ENCODE assay signal across 8 cellular contexts in genomic region chr14:70886421-70887206, GRCh38. TPM values are rescaled to one million over a fixed set of nuclear protein-coding genes. Genes with fewer than 3 reads are reported as not detected.
A peak's percentile ranks its signal among the peaks of the same experiment; 100 is the strongest.
DNase-seq lines count a peak whose midpoint lies in the region; ATAC-seq, FAIRE-seq and TF ChIP-seq lines count a peak whose summit lies in the region.

No MANE protein-coding gene starts in this region.

- H3K27me3 Mint-ChIP-seq in activated CD4-positive, alpha-beta memory T cell treated with anti-CD3 and anti-CD28 coated beads for 36 hours = no peaks in the 10 kb centered on the region

- no peaks in the 10 kb centered on the region for H3K36me3 Mint-ChIP-seq in activated CD4-positive, alpha-beta memory T cell treated with anti-CD3 and anti-CD28 coated beads for 36 hours

- POLR2A ChIA-PET in activated CD4-positive, alpha-beta memory T cell treated with anti-CD3 and anti-CD28 coated beads for 36 hours (lab: Charles Lee) = interaction anchor here (0.8 to 5.1 kb wide), 10 partner anchors 13 to 96 kb away, joined by 3 to 35 read pairs (median 5); partner anchors contain the start of genes MAP3K9 and PCNX1

- H3K9me3 ChIP-seq in neutrophil = no peaks in the 10 kb centered on the region

- intact Hi-C loops in activated CD4-positive, alpha-beta memory T cell treated with anti-CD3 and anti-CD28 coated beads for 36 hours (cut with micrococcal nuclease) = loop anchor here (1.0 to 10.0 kb wide), 10 partner anchors 8 to 1272 kb away; partner anchors contain the start of genes SIPA1L1 and SUSD6

- H3K36me3 ChIP-seq in neutrophil = no peaks in the 10 kb centered on the region

- CTCF ChIA-PET in activated CD4-positive, alpha-beta memory T cell treated with anti-CD3 and anti-CD28 coated beads for 36 hours (lab: Charles Lee) = interaction anchor here (0.8 to 17.9 kb wide), 10 partner anchors 11 to 89 kb away, joined by 3 to 199 read pairs (median 4); partner anchors contain the start of gene PCNX1

- no peaks in the 10 kb centered on the region for H3K27me3 ChIP-seq in neutrophil

- DNase-seq in activated naive CD4-positive, alpha-beta T cell treated with Interleukin-2 at 50 U/mL for 16 hours = peak; percentile 45
- DNase-seq in activated naive CD4-positive, alpha-beta T cell (lab: John Stamatoyannopoulos, UW) = no peak
- DNase-seq in activated CD4-positive, alpha-beta memory T cell treated with anti-CD3 and anti-CD28 coated beads for 36 hours = peak; percentile 79
- no peak for DNase-seq in RCC 7860 (ENCODE audit: low spot score)
- DNase-seq in H4 (ENCODE audit: low spot score) = no peak
- no peak for DNase-seq in NCI-H1105 treated with DMSO at 0.1 percent for 48 hours (lab: John Stamatoyannopoulos, UW)

- FAIRE-seq in RCC 7860 (lab: Jason Lieb, UNC) = no peak

- H3K4me1 ChIP-seq in neutrophil (ENCODE audit: control insufficient read depth in 1 of 2, insufficient read depth in 1 of 2, low read depth in 1 of 2, low read length in 1 of 2) = peaks cover 81 to 87% of the 10 kb centered on the region in 2 experiments

- H3K4me1 Mint-ChIP-seq in activated CD4-positive, alpha-beta memory T cell treated with anti-CD3 and anti-CD28 coated beads for 36 hours (ENCODE audit: low read depth) = peaks cover 83% of the 10 kb centered on the region

- H3K4me3 ChIP-seq in neutrophil (ENCODE audit: low read depth in 1 of 2, low read length in 1 of 2) = no peak overlapping the region

- H3K27ac ChIP-seq in neutrophil = peak overlapping the region; percentile 99

- no peak for TF ChIP-seq CTCF in neutrophil (IDR thresholded peaks at IDR 0.05)

- no peaks in the 10 kb centered on the region for H3K9me3 Mint-ChIP-seq in activated CD4-positive, alpha-beta memory T cell treated with anti-CD3 and anti-CD28 coated beads for 36 hours

- peak; percentile 48 for ATAC-seq in HG03342 (IDR thresholded peaks at IDR 0.05; ENCODE audit: unreplicated experiment)

- peak overlapping the region; percentile 85 for H3K27ac Mint-ChIP-seq in activated CD4-positive, alpha-beta memory T cell treated with anti-CD3 and anti-CD28 coated beads for 36 hours

- H3K4me3 Mint-ChIP-seq in activated CD4-positive, alpha-beta memory T cell treated with anti-CD3 and anti-CD28 coated beads for 36 hours = peak overlapping the region; percentile 22

RNA-seq across cellular contexts. Expression of gene PCNX1, which starts 20.6 kb away (rescaled TPM):
- total RNA-seq in activated CD4-positive, alpha-beta memory T cell treated with anti-CD3 and anti-CD28 coated beads for 36 hours = 10 to 100 TPM; 39.2 to 44.4 TPM
- total RNA-seq in H4 (2014; rRNA removed; shearing (Covaris generic)) = 18.5 and 22.2 TPM in 2 replicates

Comparison
In these comparisons a context has a peak if more than half of its experiments do, and no peak if none do; other contexts are left out.
1. DNase-seq: peak in activated naive CD4-positive, alpha-beta T cell treated with Interleukin-2 at 50 U/mL for 16 hours (single experiment) and activated CD4-positive, alpha-beta memory T cell treated with anti-CD3 and anti-CD28 coated beads for 36 hours (single experiment); none in activated naive CD4-positive, alpha-beta T cell (0 of 4), RCC 7860 (single experiment), H4 (single experiment) and NCI-H1105 treated with DMSO at 0.1 percent for 48 hours (single experiment).